18 cellular contexts compared by ENCODE assay signal in the genomic region with DNA sequence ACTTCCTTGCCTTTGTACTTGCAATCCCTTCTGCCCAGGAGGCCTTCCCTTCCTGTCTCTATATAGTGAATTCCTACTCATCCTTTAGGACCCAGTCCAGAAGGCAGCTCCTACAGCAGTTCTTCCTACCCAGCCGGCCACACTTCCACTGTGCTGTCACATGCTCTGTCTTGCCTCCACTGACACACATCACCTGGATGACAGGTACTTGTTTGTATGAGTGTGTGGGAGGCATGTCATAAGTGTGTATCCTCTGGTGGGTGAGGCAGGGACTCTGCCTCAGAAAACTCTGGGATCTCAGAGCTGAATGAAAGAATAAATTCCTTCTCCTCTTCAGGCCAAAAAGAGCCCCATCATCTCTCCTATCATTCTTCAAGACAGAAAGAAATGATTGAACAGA. TPM values are rescaled to one million over a fixed set of nuclear protein-coding genes. Genes with fewer than 3 reads are reported as not detected.
DNase-seq lines count a peak whose midpoint lies in the region; ATAC-seq, FAIRE-seq and TF ChIP-seq lines count a peak whose summit lies in the region.
"Had no signal": no experiment of that assay in that cellular context is flagged by ENCODE, and none has a peak within 500 bp of the region (broad histone marks: within the 10 kb centered on the region; RNA-seq: fewer than 3 reads in every experiment).

No MANE protein-coding gene starts in this region.

- H3K4me3 Mint-ChIP-seq in activated naive CD8-positive, alpha-beta T cell, result no peak overlapping the region
- H3K4me3 Mint-ChIP-seq in activated naive CD8-positive, alpha-beta T cell treated with anti-CD3 and anti-CD28 coated beads, Interleukin-2, amount 50 U/mL, for 24 hours, result no peak overlapping the region
- H3K4me3 Mint-ChIP-seq in activated CD8-positive, alpha-beta T cell treated with anti-CD3 and anti-CD28 coated beads for 36 hours, result no peak overlapping the region

- WGBS in spleen, 5 donors, result 77 to 100% (median 91%) methylated on average over 1 of the region's 1 CpG

- no peak overlapping the region for H3K9ac ChIP-seq in kidney (ENCODE audit: low read length in 2 of 2)

- H3K27me3 Mint-ChIP-seq in activated naive CD8-positive, alpha-beta T cell, result no peaks in the 10 kb centered on the region
- H3K27me3 Mint-ChIP-seq in activated naive CD8-positive, alpha-beta T cell treated with anti-CD3 and anti-CD28 coated beads, Interleukin-2, amount 50 U/mL, for 24 hours, result no peaks in the 10 kb centered on the region
- no peaks in the 10 kb centered on the region for H3K27me3 Mint-ChIP-seq in activated CD8-positive, alpha-beta T cell treated with anti-CD3 and anti-CD28 coated beads for 36 hours

- peaks cover 12% of the 10 kb centered on the region for H3K36me3 Mint-ChIP-seq in activated naive CD8-positive, alpha-beta T cell
- peaks cover 52% of the 10 kb centered on the region for H3K36me3 Mint-ChIP-seq in activated naive CD8-positive, alpha-beta T cell treated with anti-CD3 and anti-CD28 coated beads, Interleukin-2, amount 50 U/mL, for 24 hours (ENCODE audit: low read depth)
- peaks cover 30% of the 10 kb centered on the region for H3K36me3 Mint-ChIP-seq in activated CD8-positive, alpha-beta T cell treated with anti-CD3 and anti-CD28 coated beads for 36 hours (ENCODE audit: low read depth)

- H3K27ac ChIP-seq in spleen, result no peak overlapping the region
- no peak overlapping the region for H3K27ac ChIP-seq in upper lobe of right lung
- H3K27ac ChIP-seq in kidney (ENCODE audit: low read depth in 2 of 2, low read length in 2 of 2), result no peak overlapping the region

- no peak for ATAC-seq in activated naive CD8-positive, alpha-beta T cell treated with anti-CD3 and anti-CD28 coated beads, Interleukin-2, amount 50 U/mL, for 24 hours
- no peak for ATAC-seq in activated CD8-positive, alpha-beta T cell treated with anti-CD3 and anti-CD28 coated beads for 36 hours
- no peak for ATAC-seq in upper lobe of right lung

- peaks cover 35% of the 10 kb centered on the region for H3K4me1 Mint-ChIP-seq in activated naive CD8-positive, alpha-beta T cell (ENCODE audit: low read depth)
- H3K4me1 Mint-ChIP-seq in activated naive CD8-positive, alpha-beta T cell treated with anti-CD3 and anti-CD28 coated beads, Interleukin-2, amount 50 U/mL, for 24 hours, result peaks cover 38% of the 10 kb centered on the region
- H3K4me1 Mint-ChIP-seq in activated CD8-positive, alpha-beta T cell treated with anti-CD3 and anti-CD28 coated beads for 36 hours (ENCODE audit: low read depth), result peaks cover 30% of the 10 kb centered on the region

- DNase-seq in activated naive CD8-positive, alpha-beta T cell treated with anti-CD3 and anti-CD28 coated beads, Interleukin-2, amount 50 U/mL, for 24 hours, result no peak
- no peak for DNase-seq in activated CD8-positive, alpha-beta T cell treated with anti-CD3 and anti-CD28 coated beads for 36 hours
- DNase-seq in epithelial cell of esophagus (ENCODE audit: low read depth) (peak; percentile 83), spleen (peak; percentile 32), upper lobe of right lung (no peak), kidney (no peak)
- DNase-seq: ACHN, AML-193, EL, NCI-H187, NCI-H345, NCI-H69, OCI-M1, RPMI8226 had no signal

- CTCF ChIA-PET in activated CD8-positive, alpha-beta T cell treated with anti-CD3 and anti-CD28 coated beads for 36 hours (lab: Charles Lee), result no interaction called here

- H3K36me3 ChIP-seq in spleen (peaks cover 0 to 65% (median 43%) of the 10 kb centered on the region in 6 donors), upper lobe of right lung (peaks cover 52% of the 10 kb centered on the region), kidney (ENCODE audit: control insufficient read depth in 1 of 2, insufficient read depth in 2 of 2, low read length in 2 of 2) (peaks cover 29 to 32% of the 10 kb centered on the region in 2 donors)

- intact Hi-C loops in activated CD8-positive, alpha-beta T cell treated with anti-CD3 and anti-CD28 coated beads for 36 hours (cut with micrococcal nuclease), result no loop called here
- intact Hi-C loops in spleen (cut with DNase I; ENCODE audit: low total_unique reads), result no loop called here
- intact Hi-C loops in upper lobe of right lung (cut with DNase I), result no loop called here
- intact Hi-C loops in kidney (cut with DNase I), result no loop called here

- H3K9me3 ChIP-seq in spleen (no peaks in the 10 kb centered on the region), upper lobe of right lung (no peaks in the 10 kb centered on the region), kidney (ENCODE audit: control insufficient read depth in 1 of 2, low read length in 2 of 2) (no peaks in the 10 kb centered on the region)

- TF ChIP-seq CTCF in activated CD8-positive, alpha-beta T cell treated with anti-CD3 and anti-CD28 coated beads for 36 hours (IDR thresholded peaks at IDR 0.05), result no peak
- TF ChIP-seq CTCF in epithelial cell of esophagus (IDR thresholded peaks at IDR 0.05; ENCODE audit: insufficient read depth, low read depth, low read length, missing control alignments), result no peak
- no peak for TF ChIP-seq CTCF in spleen (IDR thresholded peaks at IDR 0.05 in 8 of 11, conservative IDR thresholded peaks at IDR 0.05 in 3 of 11)
- TF ChIP-seq CTCF in upper lobe of right lung (IDR thresholded peaks at IDR 0.05), result no peak
- TF ChIP-seq CTCF in kidney (IDR thresholded peaks at IDR 0.05; ENCODE audit: borderline replicate concordance, extremely low read depth, insufficient read depth), result no peak

- peaks cover 0 to 51% (median 33%) of the 10 kb centered on the region in 6 donors for H3K4me1 ChIP-seq in spleen
- H3K4me1 ChIP-seq in upper lobe of right lung, result peaks cover 18% of the 10 kb centered on the region
- no peaks in the 10 kb centered on the region for H3K4me1 ChIP-seq in kidney (ENCODE audit: control insufficient read depth in 1 of 2, insufficient read depth in 1 of 2, low read depth in 1 of 2, low read length in 2 of 2)

- FAIRE-seq in kidney (lab: Jason Lieb, UNC), result no peak
- FAIRE-seq: K562 had no signal

- H3K9me3 Mint-ChIP-seq in activated naive CD8-positive, alpha-beta T cell (ENCODE audit: low read depth), result no peaks in the 10 kb centered on the region
- no peaks in the 10 kb centered on the region for H3K9me3 Mint-ChIP-seq in activated naive CD8-positive, alpha-beta T cell treated with anti-CD3 and anti-CD28 coated beads, Interleukin-2, amount 50 U/mL, for 24 hours
- no peaks in the 10 kb centered on the region for H3K9me3 Mint-ChIP-seq in activated CD8-positive, alpha-beta T cell treated with anti-CD3 and anti-CD28 coated beads for 36 hours

- no peak for TF ChIP-seq POLR2A in spleen (IDR thresholded peaks at IDR 0.05)

- H3K27me3 ChIP-seq in spleen (replicated peaks in 1 of 7) (no peaks in the 10 kb centered on the region), upper lobe of right lung (no peaks in the 10 kb centered on the region)

- H3K4me3 ChIP-seq in epithelial cell of esophagus (ENCODE audit: low read length) (no peak overlapping the region), spleen (no peak overlapping the region), upper lobe of right lung (no peak overlapping the region), kidney (ENCODE audit: low read length in 2 of 2) (no peak overlapping the region)
- H3K4me3 ChIP-seq: K562 had no signal

- POLR2A ChIA-PET in activated CD8-positive, alpha-beta T cell treated with anti-CD3 and anti-CD28 coated beads for 36 hours (lab: Charles Lee), result interaction anchor here (0.9 to 1.6 kb wide), 3 partner anchors 8 to 103 kb away, joined by 3 to 14 read pairs (median 4); a partner anchor contains a TSS

- peak overlapping the region; percentile 47 for H3K27ac Mint-ChIP-seq in activated naive CD8-positive, alpha-beta T cell
- no peak overlapping the region for H3K27ac Mint-ChIP-seq in activated naive CD8-positive, alpha-beta T cell treated with anti-CD3 and anti-CD28 coated beads, Interleukin-2, amount 50 U/mL, for 24 hours
- H3K27ac Mint-ChIP-seq in activated CD8-positive, alpha-beta T cell treated with anti-CD3 and anti-CD28 coated beads for 36 hours, result peak overlapping the region; percentile 11
- H3K27ac Mint-ChIP-seq: CD14-positive monocyte had no signal

RNA-seq across cellular contexts. Expression of a gene that starts 5.1 kb away (rescaled TPM):
- 1 to 10 TPM; 1.2 to 1.5 TPM for total RNA-seq in activated CD8-positive, alpha-beta T cell treated with anti-CD3 and anti-CD28 coated beads for 36 hours
- 1 to 10 TPM; 1.1 to 3.3 (median 1.4) TPM for total RNA-seq in spleen
- polyA plus RNA-seq in spleen, result 1 to 10 TPM in 1 of 3 donors, under 1 TPM in 2; 0.70 to 1.8 (median 0.76) TPM
- 8.2 TPM for total RNA-seq in upper lobe of right lung
- 22.0 TPM for total RNA-seq in kidney
- 27.8 TPM for polyA plus RNA-seq in kidney (ENCODE audit: insufficient read depth, low read depth, low replicate concordance)

RNA-seq across cellular contexts. Expression of a gene that starts 8.8 kb away (rescaled TPM):
- total RNA-seq in activated CD8-positive, alpha-beta T cell treated with anti-CD3 and anti-CD28 coated beads for 36 hours, result 100 to 1,000 TPM; 120 to 129 TPM
- total RNA-seq in spleen (10 to 100 TPM; 31.2 to 57.8 (median 38.0) TPM), upper lobe of right lung (65.0 TPM), kidney (48.1 TPM)
- polyA plus RNA-seq in spleen (10 to 100 TPM; 75.8 to 94.3 (median 91.3) TPM), kidney (ENCODE audit: insufficient read depth, low read depth, low replicate concordance) (160 TPM)

RNA-seq across cellular contexts. Expression of a gene that starts 27.3 kb away (rescaled TPM):
- not detected for total RNA-seq in activated CD8-positive, alpha-beta T cell treated with anti-CD3 and anti-CD28 coated beads for 36 hours
- 100 to 1,000 TPM; 200 to 795 (median 433) TPM for total RNA-seq in spleen
- polyA plus RNA-seq in spleen, result 10 to 100 TPM in 2 of 3 donors, 1 to 10 TPM in 1; 8.9 to 73.8 (median 52.7) TPM
- total RNA-seq in upper lobe of right lung, result 202 TPM
- 13.3 TPM for total RNA-seq in kidney
- polyA plus RNA-seq in kidney (ENCODE audit: insufficient read depth, low read depth, low replicate concordance), result 1.4 TPM
- total RNA-seq: H4 had no signal

RNA-seq across cellular contexts. Expression of a gene that starts 57.7 kb away (rescaled TPM):
- total RNA-seq in activated CD8-positive, alpha-beta T cell treated with anti-CD3 and anti-CD28 coated beads for 36 hours, result 10 to 100 TPM; 43.8 to 46.2 TPM
- total RNA-seq in spleen, result 10 to 100 TPM; 42.9 to 62.2 (median 49.0) TPM
- polyA plus RNA-seq in spleen, result 10 to 100 TPM; 65.1 to 87.6 (median 86.6) TPM
- total RNA-seq in upper lobe of right lung, result 39.4 TPM
- total RNA-seq in kidney, result 29.5 TPM
- polyA plus RNA-seq in kidney (ENCODE audit: insufficient read depth, low read depth, low replicate concordance), result 91.6 TPM

Comparison
In these comparisons a context has a peak if more than half of its experiments do, and no peak if none do; other contexts are left out.
1. DNase-seq: peak in epithelial cell of esophagus (single experiment) and spleen (single experiment); none in activated naive CD8-positive, alpha-beta T cell treated with anti-CD3 and anti-CD28 coated beads, Interleukin-2, amount 50 U/mL, for 24 hours (single experiment), activated CD8-positive, alpha-beta T cell treated with anti-CD3 and anti-CD28 coated beads for 36 hours (single experiment), upper lobe of right lung (single experiment) and kidney (single experiment).
2. RNA of a gene that starts 27.3 kb away (total RNA-seq): 200 to 795 TPM in spleen, 202 TPM in upper lobe of right lung (single experiment) and 13.3 TPM in kidney (single experiment); not detected in activated CD8-positive, alpha-beta T cell treated with anti-CD3 and anti-CD28 coated beads for 36 hours; every median in the first group is over 10 times any median in the second.